Comparison of ENCODE assay signal across 8 cellular contexts in the genomic region with DNA sequence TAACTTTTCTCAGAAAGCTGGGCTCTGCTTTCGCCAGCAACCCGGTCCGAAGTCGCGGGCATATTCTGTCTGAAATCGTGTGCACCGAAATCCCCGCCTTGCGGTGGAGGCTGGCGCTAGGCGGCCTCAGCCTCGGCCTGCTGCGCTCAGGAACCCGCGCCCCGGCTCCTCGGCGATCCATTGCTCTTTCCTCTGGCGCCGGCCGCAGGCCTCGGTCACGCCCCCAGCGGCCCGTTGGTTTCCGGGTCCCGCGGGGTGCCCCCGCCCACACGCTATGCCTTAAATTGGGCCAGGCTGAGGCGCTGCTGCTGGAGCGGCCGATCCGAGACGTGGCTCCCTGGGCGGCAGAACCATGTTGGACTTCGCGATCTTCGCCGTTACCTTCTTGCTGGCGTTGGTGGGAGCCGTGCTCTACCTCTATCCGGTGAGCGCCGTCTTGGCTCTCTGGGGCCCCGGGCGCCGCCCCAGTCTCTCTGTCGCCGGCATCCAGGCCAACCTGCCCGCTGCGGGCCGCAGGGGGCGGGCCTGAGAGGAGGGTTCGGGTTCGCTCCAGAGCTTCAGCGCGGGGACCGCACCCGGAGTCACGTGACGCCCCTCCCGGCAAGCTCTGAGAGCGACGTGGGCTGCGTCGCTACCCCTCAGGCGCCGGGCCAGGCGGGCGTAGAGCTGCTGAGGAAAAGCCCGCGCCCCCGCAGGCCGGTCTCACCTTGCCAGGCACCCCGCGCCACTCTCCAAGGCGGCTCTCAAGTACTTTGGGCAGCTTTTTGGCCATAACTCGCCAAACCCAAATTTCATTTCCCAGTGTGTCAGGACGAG. TPM values are rescaled to one million over a fixed set of nuclear protein-coding genes. Genes with fewer than 3 reads are reported as not detected.
A peak's percentile ranks its signal among the peaks of the same experiment; 100 is the strongest.
DNase-seq lines count a peak whose midpoint lies in the region; TF ChIP-seq lines count a peak whose summit lies in the region.

A gene with protein sequence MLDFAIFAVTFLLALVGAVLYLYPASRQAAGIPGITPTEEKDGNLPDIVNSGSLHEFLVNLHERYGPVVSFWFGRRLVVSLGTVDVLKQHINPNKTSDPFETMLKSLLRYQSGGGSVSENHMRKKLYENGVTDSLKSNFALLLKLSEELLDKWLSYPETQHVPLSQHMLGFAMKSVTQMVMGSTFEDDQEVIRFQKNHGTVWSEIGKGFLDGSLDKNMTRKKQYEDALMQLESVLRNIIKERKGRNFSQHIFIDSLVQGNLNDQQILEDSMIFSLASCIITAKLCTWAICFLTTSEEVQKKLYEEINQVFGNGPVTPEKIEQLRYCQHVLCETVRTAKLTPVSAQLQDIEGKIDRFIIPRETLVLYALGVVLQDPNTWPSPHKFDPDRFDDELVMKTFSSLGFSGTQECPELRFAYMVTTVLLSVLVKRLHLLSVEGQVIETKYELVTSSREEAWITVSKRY (plus strand): TSS at position 308 of the 816 bp plus-strand sequence. CDS start 45 bp downstream, at position 353.

- H3K27me3 Mint-ChIP-seq in H9 (ENCODE audit: low read depth) = no peaks in the 10 kb centered on the region
- no peaks in the 10 kb centered on the region for H3K27me3 Mint-ChIP-seq in neural crest cell (ENCODE audit: low read depth)

- peaks cover 4% of the 10 kb centered on the region; the same call in 1 of the 2 replicates for H3K79me2 ChIP-seq in H9 (ENCODE audit: insufficient read depth, low read length)

- peaks cover 10% of the 10 kb centered on the region in 2 experiments for H3K4me1 Mint-ChIP-seq in H9
- H3K4me1 Mint-ChIP-seq in neural crest cell = peaks cover 14% of the 10 kb centered on the region

- H2BK15ac ChIP-seq in H9 (ENCODE audit: low read depth, low read length) = no peak within 1 kb of the TSS

- H3K23ac ChIP-seq in H9 (ENCODE audit: insufficient read length, low read depth, low read length) = no peak within 1 kb of the TSS

- H3K14ac ChIP-seq in H9 (ENCODE audit: insufficient read depth, low read length) = peak within 1 kb of the TSS; percentile 91

- H4K5ac ChIP-seq in H9 (ENCODE audit: insufficient read length, low read depth, low read length) = no peak within 1 kb of the TSS

- H3K4me2 ChIP-seq in H9 (ENCODE audit: insufficient read depth, insufficient read length, low read length) = peak within 1 kb of the TSS; percentile 91

- H2AFZ ChIP-seq in H9 (ENCODE audit: low read length) = peak within 1 kb of the TSS; percentile 68

- H3K4ac ChIP-seq in H9 (ENCODE audit: low read depth, low read length) = no peak within 1 kb of the TSS; the same call in 1 of the 2 replicates

- H4K91ac ChIP-seq in H9 (ENCODE audit: insufficient read length, low read depth, low read length) = no peak within 1 kb of the TSS

- peak within 1 kb of the TSS; percentile 63 for H3T11ph ChIP-seq in H9 (ENCODE audit: low read length)

- WGBS in H9 (ENCODE audit: extremely low coverage, insufficient read length, low lambda C conversion rate) = no CpG with 5 or more reads among the region's 80 CpGs

- H3K9me3 ChIP-seq in H9 (ENCODE audit: control insufficient read depth, low read depth, low read length) (no peaks in the 10 kb centered on the region), stomach smooth muscle (ENCODE audit: control insufficient read depth in 2 of 2, low read length in 2 of 2) (no peaks in the 10 kb centered on the region)

- H3K36me3 Mint-ChIP-seq in H9 (ENCODE audit: insufficient read depth in 1 of 3, low read depth in 3 of 3) (peaks cover 11 to 28% (median 24%) of the 10 kb centered on the region in 3 experiments), neural crest cell (ENCODE audit: low read depth) (peaks cover 14% of the 10 kb centered on the region)

- H4K8ac ChIP-seq in H9 (replicated peaks; ENCODE audit: insufficient read length, low read depth, low read length) = no peak within 1 kb of the TSS

- H3K9me3 Mint-ChIP-seq in H9 (no peaks in the 10 kb centered on the region; a peak in 1 of 5 replicates), neural crest cell (no peaks in the 10 kb centered on the region)

- no peak within 1 kb of the TSS for H2BK5ac ChIP-seq in H9 (ENCODE audit: insufficient read length, low read length)

- H3K4me3 ChIP-seq in fibroblast of villous mesenchyme (ENCODE audit: low read depth, low read length) = peak within 1 kb of the TSS; percentile 75
- peak within 1 kb of the TSS; percentile 80 to 97 for H3K4me3 ChIP-seq in stomach smooth muscle (ENCODE audit: low read length in 2 of 2)

- in situ Hi-C loops in G401 (cut with HindIII; ENCODE audit: low sequenced_read_pairs) = no loop called here

- H3K27ac Mint-ChIP-seq in H9 (peak within 1 kb of the TSS; percentile 96 to 99 (median 98)), neural crest cell (ENCODE audit: unreplicated experiment) (peak within 1 kb of the TSS; percentile 95)

- H3K79me1 ChIP-seq in H9 (ENCODE audit: insufficient read depth, low read depth, low read length, poor library complexity, severe bottlenecking) = no peaks in the 10 kb centered on the region

- peak; percentile 92 for DNase-seq in G401 (ENCODE audit: low spot score)
- peak; percentile 96 for DNase-seq in H9
- DNase-seq in M059J (ENCODE audit: low read depth) = peak; percentile 92
- DNase-seq in SHP77 (lab: John Stamatoyannopoulos, UW) = peak; percentile 88 to 94
- DNase-seq in activated effector memory CD4-positive, alpha-beta T cell treated with anti-CD3 and anti-CD28 coated beads, Interleukin-2, amount 50 U/mL, for 16 hours = peak; percentile 99
- DNase-seq in fibroblast of villous mesenchyme (ENCODE audit: low read depth) = peak; percentile 97
- DNase-seq in neural crest cell (ENCODE audit: low read depth, low spot score) = peak; percentile 95

- H3K9ac ChIP-seq in H9 (ENCODE audit: extremely low read depth, insufficient read length, low read length) = peak within 1 kb of the TSS; percentile 87
- peak within 1 kb of the TSS; percentile 85 to 96 for H3K9ac ChIP-seq in stomach smooth muscle (ENCODE audit: low read length in 2 of 2)

- H2BK120ac ChIP-seq in H9 (ENCODE audit: low read depth, low read length, poor library complexity, severe bottlenecking) = no peak within 1 kb of the TSS

- H3K18ac ChIP-seq in H9 (ENCODE audit: insufficient read length, low read depth, low read length) = peak within 1 kb of the TSS; percentile 96

- H2BK12ac ChIP-seq in H9 (ENCODE audit: insufficient read length, low read depth, low read length) = no peak within 1 kb of the TSS

- H2AK5ac ChIP-seq in H9 (ENCODE audit: insufficient read length, low read length) = no peak within 1 kb of the TSS

- TF ChIP-seq CTCF in H9 (conservative IDR thresholded peaks at IDR 0.05) = peak; percentile 44; the same call in 2 of the 3 replicates
- TF ChIP-seq CTCF in fibroblast of villous mesenchyme (IDR thresholded peaks at IDR 0.05; ENCODE audit: insufficient read depth, low read depth, low read length) = peak; percentile 35
- TF ChIP-seq CTCF in neural crest cell (conservative IDR thresholded peaks at IDR 0.05) = peak; percentile 53

- H3K4me3 Mint-ChIP-seq in H9 (peak within 1 kb of the TSS; percentile 91 to 97), neural crest cell (peak within 1 kb of the TSS; percentile 90)

- no peaks in the 10 kb centered on the region for H4K20me1 ChIP-seq in H9 (ENCODE audit: control insufficient read depth, insufficient read depth, insufficient read length)

- H3K4me1 ChIP-seq in H9 (ENCODE audit: insufficient read depth, low read length) = no peaks in the 10 kb centered on the region
- peaks cover 3% of the 10 kb centered on the region for H3K4me1 ChIP-seq in stomach smooth muscle (ENCODE audit: control insufficient read depth, insufficient read depth, low read length)

- peaks cover 10% of the 10 kb centered on the region for H3K23me2 ChIP-seq in H9 (ENCODE audit: insufficient read length, low read depth, low read length, poor library complexity, severe bottlenecking)

- no peak within 1 kb of the TSS for H2BK20ac ChIP-seq in H9 (ENCODE audit: low read depth, low read length, poor library complexity, severe bottlenecking)

- H3K36me3 ChIP-seq in stomach smooth muscle (ENCODE audit: control insufficient read depth in 2 of 2, insufficient read depth in 2 of 2, low read length in 2 of 2) = peaks cover 0 to 4% of the 10 kb centered on the region in 2 donors

- H3K56ac ChIP-seq in H9 (ENCODE audit: insufficient read length, low read depth, low read length) = no peak within 1 kb of the TSS

- no peak within 1 kb of the TSS for H3K27ac ChIP-seq in H9 (ENCODE audit: insufficient read length, low read depth, low read length)
- peak within 1 kb of the TSS; percentile 92 for H3K27ac ChIP-seq in stomach smooth muscle (ENCODE audit: low read length)

- H3K27me3 ChIP-seq in H9 (ENCODE audit: insufficient read depth, low read length) (no peaks in the 10 kb centered on the region), stomach smooth muscle (ENCODE audit: control insufficient read depth in 1 of 2, insufficient read depth in 2 of 2, low read length in 2 of 2) (no peaks in the 10 kb centered on the region)

RNA-seq across cellular contexts. Expression of the gene that starts here (rescaled TPM):
- 13.5 and 15.0 TPM in 2 replicates for total RNA-seq in G401 (2014; rRNA removed; shearing (Covaris generic))
- total RNA-seq in H9 (2021) = 21.9 and 23.5 TPM in 2 replicates
- total RNA-seq in M059J (2014; rRNA removed; shearing (Covaris generic)) = 16.9 and 19.9 TPM in 2 replicates
- total RNA-seq in fibroblast of villous mesenchyme = 30.0 and 40.2 TPM in 2 replicates
- total RNA-seq in neural crest cell = 21.5 and 22.1 TPM in 2 replicates
